ENCODE assay signal across 11 cellular contexts in the genomic region with DNA sequence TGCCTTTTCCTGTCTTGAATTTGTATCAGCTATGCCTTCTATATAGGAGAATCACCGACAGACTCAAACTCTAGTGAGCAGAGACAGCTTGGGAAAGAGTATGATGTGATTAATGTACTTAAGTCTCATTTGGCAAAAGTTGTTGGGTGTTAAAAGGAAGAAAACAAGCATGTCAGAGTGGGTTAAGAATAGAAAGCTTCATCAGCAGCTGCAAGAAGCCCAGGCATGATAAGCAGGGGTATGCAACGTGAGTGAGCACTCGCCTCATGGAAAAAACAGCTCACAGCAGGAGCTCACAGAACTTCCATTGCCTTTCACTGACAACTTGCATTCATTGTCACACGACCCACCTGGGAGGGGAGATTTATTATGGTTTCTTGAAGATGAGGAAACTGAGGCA. TPM values are rescaled to one million over a fixed set of nuclear protein-coding genes. Genes with fewer than 3 reads are reported as not detected.
DNase-seq lines count a peak whose midpoint lies in the region; ATAC-seq lines count a peak whose summit lies in the region.
"Had no signal": no experiment of that assay in that cellular context is flagged by ENCODE, and none has a peak within 500 bp of the region (broad histone marks: within the 10 kb centered on the region; RNA-seq: fewer than 3 reads in every experiment).

No MANE protein-coding gene starts in this region.

- no peak overlapping the region for H3K14ac ChIP-seq in mesenchymal stem cell (ENCODE audit: low read length in 2 of 2)

- H2BK15ac ChIP-seq in mesenchymal stem cell (ENCODE audit: low read depth, poor library complexity, severe bottlenecking): no peak overlapping the region

- no peak overlapping the region for H2BK120ac ChIP-seq in mesenchymal stem cell (ENCODE audit: low read depth, low read length)

- no peak overlapping the region for H3K18ac ChIP-seq in mesenchymal stem cell (ENCODE audit: low read depth in 1 of 2, low read length in 2 of 2)

- no peak overlapping the region for H3K4ac ChIP-seq in mesenchymal stem cell (ENCODE audit: low read depth in 1 of 2, low read length in 2 of 2)

- DNase-seq in activated CD4-positive, CD25-positive, alpha-beta regulatory T cell treated with anti-CD3 and anti-CD28 coated beads, Interleukin-2, amount 50 U/mL, for 72 hours: no peak
- DNase-seq in mesenchymal stem cell: peak; percentile 53
- DNase-seq in stimulated activated CD8-positive, alpha-beta memory T cell treated with anti-CD3 and anti-CD28 coated beads, Interleukin-7, amount 100 ng/mL, for 4 hours (ENCODE audit: low read depth in 2 of 2): peak; percentile 28 to 43
- DNase-seq in central memory CD4-positive, alpha-beta T cell: no peak
- DNase-seq: DMS 273 treated with DMSO at 0.1 percent for 48 hours, natural killer cell had no signal

- peaks cover 73% of the 10 kb centered on the region for H3K4me1 Mint-ChIP-seq in activated naive CD4-positive, alpha-beta T cell treated with anti-CD3 and anti-CD28 coated beads, Interleukin-2, amount 50 U/mL, for 24 hours

- H2AFZ ChIP-seq in mesenchymal stem cell (ENCODE audit: low read depth, low read length): no peak overlapping the region

- no peaks in the 10 kb centered on the region for H3K79me1 ChIP-seq in mesenchymal stem cell (replicated peaks; ENCODE audit: low read length, poor library complexity, severe bottlenecking)

- H3K9ac ChIP-seq in mesenchymal stem cell (ENCODE audit: low read length): no peak overlapping the region

- no peaks in the 10 kb centered on the region for H3K36me3 Mint-ChIP-seq in activated naive CD4-positive, alpha-beta T cell treated with anti-CD3 and anti-CD28 coated beads, Interleukin-2, amount 50 U/mL, for 24 hours
- H3K36me3 Mint-ChIP-seq: natural killer cell had no signal

- no peak overlapping the region for H2AK5ac ChIP-seq in mesenchymal stem cell (ENCODE audit: low read length, severe bottlenecking)

- peak; percentile 73 to 80 for ATAC-seq in activated CD4-positive, CD25-positive, alpha-beta regulatory T cell treated with anti-CD3 and anti-CD28 coated beads, Interleukin-2, amount 50 U/mL, for 24 hours
- ATAC-seq in HG03039 (IDR thresholded peaks at IDR 0.05; ENCODE audit: unreplicated experiment): no peak
- ATAC-seq in GM18519 (IDR thresholded peaks at IDR 0.05; ENCODE audit: low FRiP score, unreplicated experiment): no peak
- ATAC-seq: A549, natural killer cell had no signal

- no peak overlapping the region for H3K23ac ChIP-seq in mesenchymal stem cell (ENCODE audit: low read length in 2 of 2)

- no peak overlapping the region for H3K27ac ChIP-seq in mesenchymal stem cell (ENCODE audit: low read length, poor library complexity, severe bottlenecking)
- H3K27ac ChIP-seq: A549 had no signal

- H3K27me3 Mint-ChIP-seq in activated naive CD4-positive, alpha-beta T cell treated with anti-CD3 and anti-CD28 coated beads, Interleukin-2, amount 50 U/mL, for 24 hours: no peaks in the 10 kb centered on the region

- H3K4me3 ChIP-seq in mesenchymal stem cell (ENCODE audit: insufficient read depth in 1 of 2, low read depth in 1 of 2, low read length in 2 of 2): no peak overlapping the region
- H3K4me3 ChIP-seq: A549 had no signal

- WGBS in mesenchymal stem cell: 68% methylated on average over 2 of the region's 4 CpGs

- H2BK12ac ChIP-seq in mesenchymal stem cell (ENCODE audit: low read length in 2 of 2): no peak overlapping the region

- no peak overlapping the region for H4K8ac ChIP-seq in mesenchymal stem cell (ENCODE audit: low read length)

- H4K91ac ChIP-seq in mesenchymal stem cell (ENCODE audit: low read length): no peak overlapping the region

- no peaks in the 10 kb centered on the region for H3K27me3 ChIP-seq in mesenchymal stem cell (ENCODE audit: control insufficient read depth in 1 of 2, insufficient read depth in 1 of 2, low read length in 2 of 2)

- no peaks in the 10 kb centered on the region for H3K9me3 ChIP-seq in mesenchymal stem cell (ENCODE audit: control insufficient read depth, low read length)
- H3K9me3 ChIP-seq: A549 had no signal

- no peak overlapping the region for H3K4me2 ChIP-seq in mesenchymal stem cell (ENCODE audit: low read length, poor library complexity, severe bottlenecking)
- H3K4me2 ChIP-seq: A549 had no signal

- H2BK5ac ChIP-seq in mesenchymal stem cell (ENCODE audit: low read depth, low read length, poor library complexity, severe bottlenecking): no peak overlapping the region

- H3K36me3 ChIP-seq in mesenchymal stem cell (ENCODE audit: control insufficient read depth in 1 of 2, insufficient read depth in 2 of 2, low read depth in 1 of 2, low read length in 2 of 2): no peaks in the 10 kb centered on the region

- peak overlapping the region; percentile 60 for H3K4me3 Mint-ChIP-seq in activated naive CD4-positive, alpha-beta T cell treated with anti-CD3 and anti-CD28 coated beads, Interleukin-2, amount 50 U/mL, for 24 hours
- H3K4me3 Mint-ChIP-seq: natural killer cell had no signal

- H3K9me3 Mint-ChIP-seq in activated naive CD4-positive, alpha-beta T cell treated with anti-CD3 and anti-CD28 coated beads, Interleukin-2, amount 50 U/mL, for 24 hours: peaks cover 4% of the 10 kb centered on the region
- H3K9me3 Mint-ChIP-seq: natural killer cell had no signal

- peak overlapping the region; percentile 94 for H3K27ac Mint-ChIP-seq in activated naive CD4-positive, alpha-beta T cell treated with anti-CD3 and anti-CD28 coated beads, Interleukin-2, amount 50 U/mL, for 24 hours
- H3K27ac Mint-ChIP-seq: natural killer cell had no signal

- H3K4me1 ChIP-seq in mesenchymal stem cell (ENCODE audit: control insufficient read depth, insufficient read depth, low read depth, low read length): peaks cover 4% of the 10 kb centered on the region

RNA-seq across cellular contexts. Expression of a gene that starts 35.9 kb away (rescaled TPM):
- 53.4 TPM for polyA plus RNA-seq in mesenchymal stem cell (2013, experiment 1 of 2)
- 50.7 TPM for polyA plus RNA-seq in mesenchymal stem cell (2013, experiment 2 of 2)

RNA-seq across cellular contexts. Expression of a gene that starts 53.3 kb away (rescaled TPM):
- 0.46 TPM for polyA plus RNA-seq in mesenchymal stem cell (2013, experiment 1 of 2)
- 0.47 TPM for polyA plus RNA-seq in mesenchymal stem cell (2013, experiment 2 of 2)

Comparison
In these comparisons a context has a peak if more than half of its experiments do, and no peak if none do; other contexts are left out.
1. ATAC-seq: peak in activated CD4-positive, CD25-positive, alpha-beta regulatory T cell treated with anti-CD3 and anti-CD28 coated beads, Interleukin-2, amount 50 U/mL, for 24 hours (2 of 2); none in HG03039 (single experiment) and GM18519 (single experiment).
2. DNase-seq: peak in mesenchymal stem cell (single experiment) and stimulated activated CD8-positive, alpha-beta memory T cell treated with anti-CD3 and anti-CD28 coated beads, Interleukin-7, amount 100 ng/mL, for 4 hours (2 of 2); none in activated CD4-positive, CD25-positive, alpha-beta regulatory T cell treated with anti-CD3 and anti-CD28 coated beads, Interleukin-2, amount 50 U/mL, for 72 hours (single experiment) and central memory CD4-positive, alpha-beta T cell (single experiment).